Comparison of ENCODE assay signal across 2 cellular contexts in the genomic region with DNA sequence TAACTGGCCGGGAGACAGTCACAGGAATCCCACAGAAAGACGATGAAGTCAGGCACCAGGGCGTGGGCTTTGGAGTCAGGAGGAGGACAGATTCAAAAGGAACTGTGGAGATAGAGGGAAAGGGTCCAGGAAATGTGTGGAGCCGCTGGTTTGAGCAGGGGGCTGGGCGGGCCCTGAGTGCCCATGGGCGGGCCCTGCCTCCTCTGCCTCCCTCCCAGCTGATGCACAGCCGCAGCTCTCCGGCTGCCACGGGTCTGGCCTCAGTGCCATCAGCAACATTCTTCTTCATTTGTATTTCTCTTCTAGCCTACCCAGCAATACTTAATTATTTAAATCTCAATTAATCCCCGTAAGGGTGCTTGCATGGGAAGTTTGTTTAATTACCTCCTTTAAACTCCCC.
TF ChIP-seq lines count a peak whose summit lies in the region.

No MANE protein-coding gene starts in this region.

TF ChIP-seq in GM23338, 12 proteins besides CTCF, POLR2A, EP300 and RAD21 (continues in another document):
- TF ChIP-seq EZH2phosphoT487 (IDR thresholded peaks at IDR 0.05; ENCODE audit: unreplicated experiment) (no peak), ETS1 (IDR thresholded peaks at IDR 0.05) (no peak), ZNF331 (CRISPR knock-in tag; IDR thresholded peaks at IDR 0.05; ENCODE audit: low read depth) (no peak), NANOG (IDR thresholded peaks at IDR 0.05; ENCODE audit: borderline replicate concordance) (no peak), POLR2AphosphoS5 (IDR thresholded peaks at IDR 0.05; ENCODE audit: low read depth) (no peak), STAT1 (IDR thresholded peaks at IDR 0.05; ENCODE audit: unreplicated experiment) (no peak), EZH2 (IDR thresholded peaks at IDR 0.05; ENCODE audit: low read depth, unreplicated experiment) (no peak), ZNF114 (CRISPR knock-in tag; IDR thresholded peaks at IDR 0.05) (no peak)
- TF ChIP-seq, protein P1, sequence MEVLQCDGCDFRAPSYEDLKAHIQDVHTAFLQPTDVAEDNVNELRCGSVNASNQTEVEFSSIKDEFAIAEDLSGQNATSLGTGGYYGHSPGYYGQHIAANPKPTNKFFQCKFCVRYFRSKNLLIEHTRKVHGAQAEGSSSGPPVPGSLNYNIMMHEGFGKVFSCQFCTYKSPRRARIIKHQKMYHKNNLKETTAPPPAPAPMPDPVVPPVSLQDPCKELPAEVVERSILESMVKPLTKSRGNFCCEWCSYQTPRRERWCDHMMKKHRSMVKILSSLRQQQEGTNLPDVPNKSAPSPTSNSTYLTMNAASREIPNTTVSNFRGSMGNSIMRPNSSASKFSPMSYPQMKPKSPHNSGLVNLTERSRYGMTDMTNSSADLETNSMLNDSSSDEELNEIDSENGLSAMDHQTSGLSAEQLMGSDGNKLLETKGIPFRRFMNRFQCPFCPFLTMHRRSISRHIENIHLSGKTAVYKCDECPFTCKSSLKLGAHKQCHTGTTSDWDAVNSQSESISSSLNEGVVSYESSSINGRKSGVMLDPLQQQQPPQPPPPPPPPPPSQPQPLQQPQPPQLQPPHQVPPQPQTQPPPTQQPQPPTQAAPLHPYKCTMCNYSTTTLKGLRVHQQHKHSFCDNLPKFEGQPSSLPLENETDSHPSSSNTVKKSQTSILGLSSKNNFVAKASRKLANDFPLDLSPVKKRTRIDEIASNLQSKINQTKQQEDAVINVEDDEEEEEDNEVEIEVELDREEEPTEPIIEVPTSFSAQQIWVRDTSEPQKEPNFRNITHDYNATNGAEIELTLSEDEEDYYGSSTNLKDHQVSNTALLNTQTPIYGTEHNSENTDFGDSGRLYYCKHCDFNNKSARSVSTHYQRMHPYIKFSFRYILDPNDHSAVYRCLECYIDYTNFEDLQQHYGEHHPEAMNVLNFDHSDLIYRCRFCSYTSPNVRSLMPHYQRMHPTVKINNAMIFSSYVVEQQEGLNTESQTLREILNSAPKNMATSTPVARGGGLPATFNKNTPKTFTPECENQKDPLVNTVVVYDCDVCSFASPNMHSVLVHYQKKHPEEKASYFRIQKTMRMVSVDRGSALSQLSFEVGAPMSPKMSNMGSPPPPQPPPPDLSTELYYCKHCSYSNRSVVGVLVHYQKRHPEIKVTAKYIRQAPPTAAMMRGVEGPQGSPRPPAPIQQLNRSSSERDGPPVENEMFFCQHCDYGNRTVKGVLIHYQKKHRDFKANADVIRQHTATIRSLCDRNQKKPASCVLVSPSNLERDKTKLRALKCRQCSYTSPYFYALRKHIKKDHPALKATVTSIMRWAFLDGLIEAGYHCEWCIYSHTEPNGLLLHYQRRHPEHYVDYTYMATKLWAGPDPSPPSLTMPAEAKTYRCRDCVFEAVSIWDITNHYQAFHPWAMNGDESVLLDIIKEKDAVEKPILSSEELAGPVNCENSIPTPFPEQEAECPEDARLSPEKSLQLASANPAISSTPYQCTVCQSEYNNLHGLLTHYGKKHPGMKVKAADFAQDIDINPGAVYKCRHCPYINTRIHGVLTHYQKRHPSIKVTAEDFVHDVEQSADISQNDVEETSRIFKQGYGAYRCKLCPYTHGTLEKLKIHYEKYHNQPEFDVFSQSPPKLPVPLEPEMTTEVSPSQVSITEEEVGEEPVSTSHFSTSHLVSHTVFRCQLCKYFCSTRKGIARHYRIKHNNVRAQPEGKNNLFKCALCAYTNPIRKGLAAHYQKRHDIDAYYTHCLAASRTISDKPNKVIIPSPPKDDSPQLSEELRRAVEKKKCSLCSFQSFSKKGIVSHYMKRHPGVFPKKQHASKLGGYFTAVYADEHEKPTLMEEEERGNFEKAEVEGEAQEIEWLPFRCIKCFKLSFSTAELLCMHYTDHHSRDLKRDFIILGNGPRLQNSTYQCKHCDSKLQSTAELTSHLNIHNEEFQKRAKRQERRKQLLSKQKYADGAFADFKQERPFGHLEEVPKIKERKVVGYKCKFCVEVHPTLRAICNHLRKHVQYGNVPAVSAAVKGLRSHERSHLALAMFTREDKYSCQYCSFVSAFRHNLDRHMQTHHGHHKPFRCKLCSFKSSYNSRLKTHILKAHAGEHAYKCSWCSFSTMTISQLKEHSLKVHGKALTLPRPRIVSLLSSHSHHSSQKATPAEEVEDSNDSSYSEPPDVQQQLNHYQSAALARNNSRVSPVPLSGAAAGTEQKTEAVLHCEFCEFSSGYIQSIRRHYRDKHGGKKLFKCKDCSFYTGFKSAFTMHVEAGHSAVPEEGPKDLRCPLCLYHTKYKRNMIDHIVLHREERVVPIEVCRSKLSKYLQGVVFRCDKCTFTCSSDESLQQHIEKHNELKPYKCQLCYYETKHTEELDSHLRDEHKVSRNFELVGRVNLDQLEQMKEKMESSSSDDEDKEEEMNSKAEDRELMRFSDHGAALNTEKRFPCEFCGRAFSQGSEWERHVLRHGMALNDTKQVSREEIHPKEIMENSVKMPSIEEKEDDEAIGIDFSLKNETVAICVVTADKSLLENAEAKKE (CRISPR knock-in tag; IDR thresholded peaks at IDR 0.05): no peak
- TF ChIP-seq, protein P2, sequence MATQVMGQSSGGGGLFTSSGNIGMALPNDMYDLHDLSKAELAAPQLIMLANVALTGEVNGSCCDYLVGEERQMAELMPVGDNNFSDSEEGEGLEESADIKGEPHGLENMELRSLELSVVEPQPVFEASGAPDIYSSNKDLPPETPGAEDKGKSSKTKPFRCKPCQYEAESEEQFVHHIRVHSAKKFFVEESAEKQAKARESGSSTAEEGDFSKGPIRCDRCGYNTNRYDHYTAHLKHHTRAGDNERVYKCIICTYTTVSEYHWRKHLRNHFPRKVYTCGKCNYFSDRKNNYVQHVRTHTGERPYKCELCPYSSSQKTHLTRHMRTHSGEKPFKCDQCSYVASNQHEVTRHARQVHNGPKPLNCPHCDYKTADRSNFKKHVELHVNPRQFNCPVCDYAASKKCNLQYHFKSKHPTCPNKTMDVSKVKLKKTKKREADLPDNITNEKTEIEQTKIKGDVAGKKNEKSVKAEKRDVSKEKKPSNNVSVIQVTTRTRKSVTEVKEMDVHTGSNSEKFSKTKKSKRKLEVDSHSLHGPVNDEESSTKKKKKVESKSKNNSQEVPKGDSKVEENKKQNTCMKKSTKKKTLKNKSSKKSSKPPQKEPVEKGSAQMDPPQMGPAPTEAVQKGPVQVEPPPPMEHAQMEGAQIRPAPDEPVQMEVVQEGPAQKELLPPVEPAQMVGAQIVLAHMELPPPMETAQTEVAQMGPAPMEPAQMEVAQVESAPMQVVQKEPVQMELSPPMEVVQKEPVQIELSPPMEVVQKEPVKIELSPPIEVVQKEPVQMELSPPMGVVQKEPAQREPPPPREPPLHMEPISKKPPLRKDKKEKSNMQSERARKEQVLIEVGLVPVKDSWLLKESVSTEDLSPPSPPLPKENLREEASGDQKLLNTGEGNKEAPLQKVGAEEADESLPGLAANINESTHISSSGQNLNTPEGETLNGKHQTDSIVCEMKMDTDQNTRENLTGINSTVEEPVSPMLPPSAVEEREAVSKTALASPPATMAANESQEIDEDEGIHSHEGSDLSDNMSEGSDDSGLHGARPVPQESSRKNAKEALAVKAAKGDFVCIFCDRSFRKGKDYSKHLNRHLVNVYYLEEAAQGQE (IDR thresholded peaks at IDR 0.05; ENCODE audit: unreplicated experiment): no peak

TF ChIP-seq in H1, 55 proteins besides CTCF, POLR2A, EP300 and RAD21:
- TF ChIP-seq CREB1 (IDR thresholded peaks at IDR 0.05) (no peak), TBP (IDR thresholded peaks at IDR 0.05; ENCODE audit: low read depth, low read length) (no peak), HDAC2 (IDR thresholded peaks at IDR 0.05; ENCODE audit: borderline replicate concordance in 1 of 2, low read depth in 2 of 2, low read length in 2 of 2) (no peak), CHD2 (IDR thresholded peaks at IDR 0.05; ENCODE audit: low read length) (no peak), ZNF274 (IDR thresholded peaks at IDR 0.05; ENCODE audit: borderline replicate concordance, extremely low read depth, low read length) (no peak), JUN (IDR thresholded peaks at IDR 0.05; ENCODE audit: low read depth, low read length) (no peak), TEAD4 (IDR thresholded peaks at IDR 0.05; ENCODE audit: low read depth, low read length) (no peak), RFX5 (IDR thresholded peaks at IDR 0.05; ENCODE audit: borderline replicate concordance, low read depth, low read length) (no peak), FOSL1 (IDR thresholded peaks at IDR 0.05; ENCODE audit: insufficient read depth, low read depth, low read length) (no peak), SP1 (IDR thresholded peaks at IDR 0.05; ENCODE audit: low read depth, low read length) (no peak), CHD7 (IDR thresholded peaks at IDR 0.05; ENCODE audit: insufficient replicate concordance, low read length) (no peak)
